In the genomic region with DNA sequence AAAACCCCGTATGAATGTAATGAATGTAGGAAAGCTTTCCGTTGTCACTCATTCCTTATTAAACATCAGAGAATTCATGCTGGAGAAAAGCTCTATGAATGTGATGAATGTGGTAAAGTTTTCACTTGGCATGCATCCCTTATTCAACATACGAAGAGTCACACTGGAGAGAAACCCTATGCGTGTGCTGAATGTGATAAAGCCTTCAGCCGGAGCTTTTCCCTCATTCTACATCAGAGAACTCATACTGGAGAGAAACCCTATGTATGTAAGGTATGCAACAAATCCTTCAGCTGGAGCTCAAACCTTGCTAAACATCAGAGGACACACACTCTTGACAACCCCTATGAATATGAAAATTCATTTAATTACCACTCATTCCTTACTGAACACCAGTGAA, we compare ENCODE assay signal across 16 cellular contexts. TPM values are rescaled to one million over a fixed set of nuclear protein-coding genes. Genes with fewer than 3 reads are reported as not detected.
A peak's percentile ranks its signal among the peaks of the same experiment; 100 is the strongest.
DNase-seq lines count a peak whose midpoint lies in the region; ATAC-seq lines count a peak whose summit lies in the region.
"Had no signal": no experiment of that assay in that cellular context is flagged by ENCODE, and none has a peak within 500 bp of the region (broad histone marks: within the 10 kb centered on the region; RNA-seq: fewer than 3 reads in every experiment).

No MANE protein-coding gene starts in this region.

- no peaks in the 10 kb centered on the region for H3K27me3 ChIP-seq in mucosa of stomach (ENCODE audit: control insufficient read depth, insufficient read depth, low read length)
- H3K27me3 ChIP-seq: right atrium auricular region had no signal

- peaks cover 11% of the 10 kb centered on the region for H3K36me3 ChIP-seq in mucosa of stomach (ENCODE audit: control insufficient read depth, insufficient read depth, low read length)

- DNase-seq in DMS53 treated with DMSO at 0.1 percent for 48 hours (lab: John Stamatoyannopoulos, UW; ENCODE audit: unreplicated experiment) (peak; percentile 7), KBM-7 (peak; percentile 39), dermis blood vessel endothelial cell (peak; percentile 20)
- DNase-seq in stimulated activated CD4-positive, alpha-beta T cell treated with anti-CD3 and anti-CD28 coated beads, Interleukin-2, amount 100 ng/mL, for 24 hours: no peak
- DNase-seq: activated CD4-positive, alpha-beta T cell treated with anti-CD3 and anti-CD28 coated beads for 48 hours; aorta; CD4-positive, alpha-beta memory T cell; effector CD8-positive, alpha-beta T cell; left cardiac atrium; NCI-H1417 treated with DMSO at 0.1 percent for 48 hours; NCI-H524; stimulated activated naive CD8-positive, alpha-beta T cell treated with anti-CD3 and anti-CD28 coated beads, Interleukin-15, amount 100 ng/mL, for 72 hours had no signal

- peaks cover 70% of the 10 kb centered on the region for H3K9me3 ChIP-seq in mucosa of stomach (ENCODE audit: control insufficient read depth, low read length)

- ATAC-seq in HG03460 (IDR thresholded peaks at IDR 0.05; ENCODE audit: unreplicated experiment) (no peak), HG03097 (IDR thresholded peaks at IDR 0.05; ENCODE audit: low FRiP score, unreplicated experiment) (no peak)
- ATAC-seq: left cardiac atrium; stimulated activated naive CD8-positive, alpha-beta T cell treated with anti-CD3 and anti-CD28 coated beads, Interleukin-15, amount 100 ng/mL, for 72 hours had no signal

- H3K4me3 ChIP-seq in mucosa of stomach (ENCODE audit: low read length): peak overlapping the region; percentile 2
- H3K4me3 ChIP-seq: right atrium auricular region had no signal

- H3K4me1 ChIP-seq in mucosa of stomach (ENCODE audit: control insufficient read depth, insufficient read depth, low read length): no peaks in the 10 kb centered on the region
- H3K4me1 ChIP-seq: right atrium auricular region had no signal

- no peak overlapping the region for H3K9ac ChIP-seq in mucosa of stomach (ENCODE audit: low read length)

- in situ Hi-C loops in KBM-7 (cut with MboI; ENCODE audit: low pct_unique_long_range_greater_than_20kb, low sequenced_read_pairs): no loop called here

RNA-seq across cellular contexts. Expression of a gene that starts 23.8 kb away (rescaled TPM):
- total RNA-seq in dermis blood vessel endothelial cell: 0.93 and 1.0 TPM in 2 replicates

RNA-seq across cellular contexts. Expression of a gene that starts 24.2 kb away (rescaled TPM):
- 5.6 and 12.9 TPM in 2 replicates for total RNA-seq in dermis blood vessel endothelial cell

RNA-seq across cellular contexts. Expression of a gene that starts 25.5 kb away (rescaled TPM):
- total RNA-seq in dermis blood vessel endothelial cell: 20.1 and 22.6 TPM in 2 replicates

Comparison
In these comparisons a context has a peak if more than half of its experiments do, and no peak if none do; other contexts are left out.
1. DNase-seq: peak in DMS53 treated with DMSO at 0.1 percent for 48 hours (single experiment), KBM-7 (single experiment) and dermis blood vessel endothelial cell (single experiment); none in stimulated activated CD4-positive, alpha-beta T cell treated with anti-CD3 and anti-CD28 coated beads, Interleukin-2, amount 100 ng/mL, for 24 hours (0 of 2).